ENCODE assay signal across 1 cellular context in genomic region chr16:22264786-22265185, GRCh38.
TF ChIP-seq lines count a peak whose summit lies in the region.

No MANE protein-coding gene starts in this region.

TF ChIP-seq in HepG2, 621 proteins besides CTCF, POLR2A, EP300 and RAD21:
- TF ChIP-seq SKIL (CRISPR knock-in tag; IDR thresholded peaks at IDR 0.05; ENCODE audit: borderline replicate concordance) = 0 out of 2 replicates have a peak, but pooled peaks have one; percentile 8
- peak; percentile 30 for TF ChIP-seq ZNF883 (CRISPR knock-in tag; IDR thresholded peaks at IDR 0.05; ENCODE audit: not compliant biosample characterization)
- 0 out of 2 replicates have a peak, but pooled peaks have one; percentile 21 for TF ChIP-seq MEIS2 (CRISPR knock-in tag; IDR thresholded peaks at IDR 0.05)
- TF ChIP-seq PHF20 (CRISPR knock-in tag; IDR thresholded peaks at IDR 0.05) = no peak
- TF ChIP-seq RBAK (CRISPR knock-in tag; IDR thresholded peaks at IDR 0.05) = no peak
- TF ChIP-seq XRCC5 (optimal IDR thresholded peaks at IDR 0.05; ENCODE audit: low read length) = no peak
TF ChIP-seq in HepG2: peak in this region for 3.
